In genomic region chr7:27642271-27642670, GRCh38 we compare ENCODE assay signal across 16 cellular contexts. TPM values are rescaled to one million over a fixed set of nuclear protein-coding genes. Genes with fewer than 3 reads are reported as not detected.
DNase-seq lines count a peak whose midpoint lies in the region; ATAC-seq and TF ChIP-seq lines count a peak whose summit lies in the region.
"Had no signal": no experiment of that assay in that cellular context is flagged by ENCODE, and none has a peak within 500 bp of the region (broad histone marks: within the 10 kb centered on the region; RNA-seq: fewer than 3 reads in every experiment).

No MANE protein-coding gene starts in this region.

- peak overlapping the region; percentile 76 for H3K4me2 ChIP-seq in PC-3 (ENCODE audit: low read length)

- H3K4me3 ChIP-seq in ACC112 (ENCODE audit: low read depth, low read length) = peak overlapping the region; percentile 75
- H3K4me3 ChIP-seq in PC-3 (ENCODE audit: low read length) = peak overlapping the region; percentile 50; the same call in 1 of the 2 replicates
- no peak overlapping the region for H3K4me3 ChIP-seq in epithelial cell of esophagus (ENCODE audit: low read length)
- H3K4me3 ChIP-seq in WERI-Rb-1 (ENCODE audit: low read depth, low read length) = no peak overlapping the region
- H3K4me3 ChIP-seq: K562 had no signal

- H3F3A ChIP-seq in PC-3 (ENCODE audit: low read length, unreplicated experiment) = peaks cover 4% of the 10 kb centered on the region

- H3K9ac ChIP-seq in PC-3 (ENCODE audit: low read length) = no peak overlapping the region

- no peaks in the 10 kb centered on the region for H3K27me3 ChIP-seq in ACC112 (ENCODE audit: insufficient read depth, low read length)
- no peaks in the 10 kb centered on the region for H3K27me3 ChIP-seq in PC-3 (ENCODE audit: low read length)
- H3K27me3 ChIP-seq in WERI-Rb-1 (ENCODE audit: insufficient read depth, low read depth, severe bottlenecking) = no peaks in the 10 kb centered on the region

- no peak overlapping the region for H3K4me3 Mint-ChIP-seq in osteocyte (ENCODE audit: unreplicated experiment)
- H3K4me3 Mint-ChIP-seq: CD4-positive, CD25-positive, alpha-beta regulatory T cell; H9 had no signal

- H3K36me3 ChIP-seq in ACC112 (ENCODE audit: insufficient read depth, low read length) = peaks cover 5% of the 10 kb centered on the region; the same call in 1 of the 2 replicates
- H3K36me3 ChIP-seq in PC-3 (ENCODE audit: low read depth, low read length) = no peaks in the 10 kb centered on the region
- H3K36me3 ChIP-seq in WERI-Rb-1 = no peaks in the 10 kb centered on the region

- H3K79me2 ChIP-seq in ACC112 (ENCODE audit: control insufficient read depth, insufficient read depth, low read length, unreplicated experiment) = peaks cover 6% of the 10 kb centered on the region
- peaks cover 28% of the 10 kb centered on the region for H3K79me2 ChIP-seq in PC-3 (ENCODE audit: low read length)

- no peaks in the 10 kb centered on the region for H3K27me3 Mint-ChIP-seq in osteocyte (ENCODE audit: unreplicated experiment)
- H3K27me3 Mint-ChIP-seq: CD4-positive, CD25-positive, alpha-beta regulatory T cell had no signal

- no peaks in the 10 kb centered on the region for H3K9me2 ChIP-seq in PC-3 (replicated peaks; ENCODE audit: low read length)

- CTCF ChIA-PET in PC-3 (lab: Charles Lee) = interaction anchor here (2.4 kb wide), 1 partner anchor 36 kb away, joined by 12 read pairs; no protein-coding TSS in a partner anchor

- POLR2A ChIA-PET in PC-3 (lab: Charles Lee; ENCODE audit: unreplicated experiment) = interaction anchor here (0.6 kb wide), 2 partner anchors 36 kb away, joined by 3 to 4 read pairs; no protein-coding TSS in a partner anchor

- H3K27ac Mint-ChIP-seq in osteocyte (ENCODE audit: unreplicated experiment) = peak overlapping the region; percentile 86

- H3K4me1 ChIP-seq in ACC112 (ENCODE audit: control insufficient read depth, insufficient read depth, low read length, unreplicated experiment) = peaks cover 20% of the 10 kb centered on the region
- H3K4me1 ChIP-seq in PC-3 (ENCODE audit: insufficient read depth, low read length) = peaks cover 44% of the 10 kb centered on the region

- peak; percentile 22 for DNase-seq in PC-3
- peak; percentile 68 for DNase-seq in epithelial cell of esophagus (ENCODE audit: low read depth)
- no peak for DNase-seq in osteocyte (ENCODE audit: extremely low spot score, unreplicated experiment)
- no peak for DNase-seq in NCI-H226
- no peak for DNase-seq in kidney tubule cell (ENCODE audit: low spot score)
- DNase-seq in WERI-Rb-1 = no peak
- DNase-seq in SKM-1 treated with dmso at 0.1 percent for 144 hours (lab: John Stamatoyannopoulos, UW; ENCODE audit: unreplicated experiment) = no peak
- DNase-seq: H9, NCI-H1048, NCI-H146, NCI-H2227 treated with DMSO at 0.1 percent for 48 hours, NCI-H526 treated with DMSO at 0.1 percent for 48 hours, OCI-M1 had no signal

- H3K36me3 Mint-ChIP-seq in osteocyte (ENCODE audit: unreplicated experiment) = peaks cover 16% of the 10 kb centered on the region

- H2AFZ ChIP-seq in ACC112 (ENCODE audit: low read length, unreplicated experiment) (peak overlapping the region; percentile 91), PC-3 (ENCODE audit: low read length) (no peak overlapping the region)

- TF ChIP-seq CTCF in PC-3 (conservative IDR thresholded peaks at IDR 0.05; ENCODE audit: low read depth, low read length) (no peak), epithelial cell of esophagus (IDR thresholded peaks at IDR 0.05; ENCODE audit: insufficient read depth, low read depth, low read length, missing control alignments) (no peak), osteocyte (IDR thresholded peaks at IDR 0.05) (no peak), WERI-Rb-1 (IDR thresholded peaks at IDR 0.05; ENCODE audit: low read depth, low read length) (no peak)

- H3K9me3 ChIP-seq in PC-3 (ENCODE audit: low read length) (no peaks in the 10 kb centered on the region), WERI-Rb-1 (ENCODE audit: severe bottlenecking) (no peaks in the 10 kb centered on the region)

- no peaks in the 10 kb centered on the region for H4K20me1 ChIP-seq in PC-3 (ENCODE audit: low read length)

- H3K27ac ChIP-seq in ACC112 (ENCODE audit: low read depth, low read length) (peak overlapping the region; percentile 94), PC-3 (ENCODE audit: low read length) (peak overlapping the region; percentile 84), WERI-Rb-1 (no peak overlapping the region)

- no peaks in the 10 kb centered on the region for H3K9me3 Mint-ChIP-seq in osteocyte (ENCODE audit: unreplicated experiment)

- intact Hi-C loops in PC-3 (cut with micrococcal nuclease) = no loop called here

- no TSS peak for BruUV-seq in PC-3 (replicated peaks; lab: Mats Ljungman, UMichigan)

- peaks cover 58% of the 10 kb centered on the region for H3K4me1 Mint-ChIP-seq in osteocyte (ENCODE audit: unreplicated experiment)

- no peak for ATAC-seq in PC-3
- ATAC-seq: K562 had no signal

RNA-seq across cellular contexts. Expression of gene HIBADH, which starts 20.4 kb away (rescaled TPM):
- total RNA-seq in PC-3 (2014; rRNA removed) (43.7 and 45.8 TPM in 2 replicates), osteocyte (31.9 and 34.4 TPM in 2 replicates)

Comparison
In these comparisons a context has a peak if more than half of its experiments do, and no peak if none do; other contexts are left out.
1. H3K4me3 ChIP-seq: peak in ACC112 (single experiment) and PC-3 (single experiment); none in epithelial cell of esophagus (single experiment) and WERI-Rb-1 (single experiment).
2. DNase-seq: peak in PC-3 (single experiment) and epithelial cell of esophagus (single experiment); none in osteocyte (single experiment), NCI-H226 (single experiment), kidney tubule cell (single experiment), WERI-Rb-1 (single experiment) and SKM-1 treated with dmso at 0.1 percent for 144 hours (single experiment).